15 cellular contexts compared by ENCODE assay signal in the genomic region with DNA sequence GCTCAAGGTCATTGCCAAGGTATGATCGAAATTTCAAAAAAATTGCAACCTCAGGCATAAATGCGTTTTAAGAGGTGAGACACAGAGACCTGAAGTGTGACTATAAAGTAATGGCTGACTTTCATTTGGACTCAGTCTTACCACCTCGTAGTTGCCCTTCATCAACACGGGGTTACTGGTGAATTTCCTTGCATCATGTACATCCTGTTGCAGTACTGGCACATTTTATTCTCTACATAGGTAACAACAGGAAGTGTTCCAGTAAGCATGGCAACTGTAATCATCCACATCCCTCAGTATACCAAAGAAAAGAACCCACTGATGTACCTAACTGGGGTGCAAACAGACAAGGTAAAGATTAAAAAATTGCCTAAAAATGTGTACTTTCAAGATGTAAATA. TPM values are rescaled to one million over a fixed set of nuclear protein-coding genes. Genes with fewer than 3 reads are reported as not detected.
DNase-seq lines count a peak whose midpoint lies in the region; ATAC-seq lines count a peak whose summit lies in the region.
"Had no signal": no experiment of that assay in that cellular context is flagged by ENCODE, and none has a peak within 500 bp of the region (broad histone marks: within the 10 kb centered on the region; RNA-seq: fewer than 3 reads in every experiment).

No MANE protein-coding gene starts in this region.

- peak overlapping the region; percentile 62 for H3K27ac Mint-ChIP-seq in activated CD4-positive, alpha-beta T cell treated with anti-CD3 and anti-CD28 coated beads, Interleukin-2, amount 10 ng/mL, durations not matched to agents 24 days and 14 days
- H3K27ac Mint-ChIP-seq in stimulated activated naive CD8-positive, alpha-beta T cell treated with anti-CD3 and anti-CD28 coated beads, Interleukin-15, amount 100 ng/mL, for 72 hours: no peak overlapping the region
- peak overlapping the region; percentile 54 for H3K27ac Mint-ChIP-seq in activated T-helper 1 cell treated with anti-CD3 and anti-CD28 coated beads, Interleukin-12 subunit alpha, Interleukin-12 subunit beta, Interleukin-2, Interleukin-4 antibody, amounts not matched to agents 30 ng/mL and 10 ng/mL and 1 ng/mL, durations not matched to agents 14 hours and 24 hours and 36 hours
- no peak overlapping the region for H3K27ac Mint-ChIP-seq in stimulated activated naive B cell treated with anti-CD40 and anti-IgM and Interleukin-4, amounts not matched to agents 10 μg/mL and 1 μg/mL and 100 μg/mL, for 72 hours

- H3K4me3 Mint-ChIP-seq in activated CD4-positive, alpha-beta T cell treated with anti-CD3 and anti-CD28 coated beads, Interleukin-2, amount 10 ng/mL, durations not matched to agents 24 days and 14 days: no peak overlapping the region
- no peak overlapping the region for H3K4me3 Mint-ChIP-seq in stimulated activated naive CD8-positive, alpha-beta T cell treated with anti-CD3 and anti-CD28 coated beads, Interleukin-15, amount 100 ng/mL, for 72 hours
- H3K4me3 Mint-ChIP-seq in activated T-helper 1 cell treated with anti-CD3 and anti-CD28 coated beads, Interleukin-12 subunit alpha, Interleukin-12 subunit beta, Interleukin-2, Interleukin-4 antibody, amounts not matched to agents 30 ng/mL and 10 ng/mL and 1 ng/mL, durations not matched to agents 14 hours and 24 hours and 36 hours: peak overlapping the region; percentile 12
- H3K4me3 Mint-ChIP-seq in stimulated activated naive B cell treated with anti-CD40 and anti-IgM and Interleukin-4, amounts not matched to agents 10 μg/mL and 1 μg/mL and 100 μg/mL, for 72 hours: no peak overlapping the region

- H3K27me3 Mint-ChIP-seq in activated CD4-positive, alpha-beta T cell treated with anti-CD3 and anti-CD28 coated beads, Interleukin-2, amount 10 ng/mL, durations not matched to agents 24 days and 14 days: no peaks in the 10 kb centered on the region
- peaks cover 28% of the 10 kb centered on the region for H3K27me3 Mint-ChIP-seq in stimulated activated naive CD8-positive, alpha-beta T cell treated with anti-CD3 and anti-CD28 coated beads, Interleukin-15, amount 100 ng/mL, for 72 hours
- peaks cover 8% of the 10 kb centered on the region for H3K27me3 Mint-ChIP-seq in activated T-helper 1 cell treated with anti-CD3 and anti-CD28 coated beads, Interleukin-12 subunit alpha, Interleukin-12 subunit beta, Interleukin-2, Interleukin-4 antibody, amounts not matched to agents 30 ng/mL and 10 ng/mL and 1 ng/mL, durations not matched to agents 14 hours and 24 hours and 36 hours (ENCODE audit: insufficient read depth)
- peaks cover 0 to 5% of the 10 kb centered on the region in 2 donors for H3K27me3 Mint-ChIP-seq in stimulated activated naive B cell treated with anti-CD40 and anti-IgM and Interleukin-4, amounts not matched to agents 10 μg/mL and 1 μg/mL and 100 μg/mL, for 72 hours

- intact Hi-C loops in activated CD4-positive, alpha-beta T cell treated with anti-CD3 and anti-CD28 coated beads, Interleukin-2, amount 10 ng/mL, durations not matched to agents 24 days and 14 days (cut with micrococcal nuclease): loop anchor here (1.0 to 10.0 kb wide), 2 partner anchors 11 to 305 kb away; no protein-coding TSS in a partner anchor
- intact Hi-C loops in activated T-helper 1 cell treated with anti-CD3 and anti-CD28 coated beads, Interleukin-12 subunit alpha, Interleukin-12 subunit beta, Interleukin-2, Interleukin-4 antibody, amounts not matched to agents 30 ng/mL and 10 ng/mL and 1 ng/mL, durations not matched to agents 14 hours and 24 hours and 36 hours (cut with micrococcal nuclease): loop anchor here (1.0 kb wide), 2 partner anchors 9 to 11 kb away; no protein-coding TSS in a partner anchor

- DNase-seq in activated CD4-positive, alpha-beta T cell treated with anti-CD3 and anti-CD28 coated beads, Interleukin-2, amount 10 ng/mL, durations not matched to agents 24 days and 14 days: peak; percentile 71
- no peak for DNase-seq in activated CD4-positive, alpha-beta T cell treated with anti-CD3 and anti-CD28 coated beads, Interleukin-2, amount 50 U/mL, for 48 hours
- DNase-seq in stimulated activated naive CD8-positive, alpha-beta T cell treated with anti-CD3 and anti-CD28 coated beads, Interleukin-15, amount 100 ng/mL, for 72 hours: no peak
- no peak for DNase-seq in stimulated activated naive CD8-positive, alpha-beta T cell treated with anti-CD3 and anti-CD28 coated beads, Interleukin-15, Interleukin-2, amounts not matched to agents 100 U/mL and 50 U/mL, for 24 hours
- DNase-seq in activated T-helper 1 cell treated with anti-CD3 and anti-CD28 coated beads, Interleukin-12 subunit alpha, Interleukin-12 subunit beta, Interleukin-2, Interleukin-4 antibody, amounts not matched to agents 30 ng/mL and 10 ng/mL and 1 ng/mL, durations not matched to agents 14 hours and 24 hours and 36 hours (ENCODE audit: low spot score): no peak
- DNase-seq in stimulated activated naive B cell treated with anti-CD40 and anti-IgM and Interleukin-4, amounts not matched to agents 10 μg/mL and 1 μg/mL and 100 μg/mL, for 72 hours: no peak
- no peak for DNase-seq in NK-92 treated with Interleukin-12 subunit alpha and Interleukin-12 subunit beta, amount 100 ng/mL, for 24 hours (lab: John Stamatoyannopoulos, UW)
- DNase-seq: C1 segment of cervical spinal cord, DMS 273 treated with DMSO at 0.1 percent for 48 hours, NCI-H1417, NCI-H2029, NCI-H774, PC-9, SJCRH30 had no signal

- peaks cover 64% of the 10 kb centered on the region for H3K36me3 Mint-ChIP-seq in activated CD4-positive, alpha-beta T cell treated with anti-CD3 and anti-CD28 coated beads, Interleukin-2, amount 10 ng/mL, durations not matched to agents 24 days and 14 days (ENCODE audit: low read depth)
- peaks cover 52% of the 10 kb centered on the region for H3K36me3 Mint-ChIP-seq in activated T-helper 1 cell treated with anti-CD3 and anti-CD28 coated beads, Interleukin-12 subunit alpha, Interleukin-12 subunit beta, Interleukin-2, Interleukin-4 antibody, amounts not matched to agents 30 ng/mL and 10 ng/mL and 1 ng/mL, durations not matched to agents 14 hours and 24 hours and 36 hours (ENCODE audit: low read depth)
- H3K36me3 Mint-ChIP-seq in stimulated activated naive B cell treated with anti-CD40 and anti-IgM and Interleukin-4, amounts not matched to agents 10 μg/mL and 1 μg/mL and 100 μg/mL, for 72 hours: no peaks in the 10 kb centered on the region

- peak; percentile 92 for ATAC-seq in stimulated activated naive CD8-positive, alpha-beta T cell treated with anti-CD3 and anti-CD28 coated beads, Interleukin-15, amount 100 ng/mL, for 72 hours
- ATAC-seq in stimulated activated naive CD8-positive, alpha-beta T cell treated with anti-CD3 and anti-CD28 coated beads, Interleukin-15, Interleukin-2, amounts not matched to agents 100 U/mL and 50 U/mL, for 24 hours: no peak
- ATAC-seq in stimulated activated naive B cell treated with anti-CD40 and anti-IgM and Interleukin-4, amounts not matched to agents 10 μg/mL and 1 μg/mL and 100 μg/mL, for 72 hours (replicated peaks): no peak
- ATAC-seq in HG02763 (IDR thresholded peaks at IDR 0.05; ENCODE audit: unreplicated experiment): no peak

- H3K9me3 Mint-ChIP-seq in activated CD4-positive, alpha-beta T cell treated with anti-CD3 and anti-CD28 coated beads, Interleukin-2, amount 10 ng/mL, durations not matched to agents 24 days and 14 days: peaks cover 10% of the 10 kb centered on the region
- no peaks in the 10 kb centered on the region for H3K9me3 Mint-ChIP-seq in stimulated activated naive CD8-positive, alpha-beta T cell treated with anti-CD3 and anti-CD28 coated beads, Interleukin-15, amount 100 ng/mL, for 72 hours
- peaks cover 3% of the 10 kb centered on the region for H3K9me3 Mint-ChIP-seq in activated T-helper 1 cell treated with anti-CD3 and anti-CD28 coated beads, Interleukin-12 subunit alpha, Interleukin-12 subunit beta, Interleukin-2, Interleukin-4 antibody, amounts not matched to agents 30 ng/mL and 10 ng/mL and 1 ng/mL, durations not matched to agents 14 hours and 24 hours and 36 hours
- no peaks in the 10 kb centered on the region for H3K9me3 Mint-ChIP-seq in stimulated activated naive B cell treated with anti-CD40 and anti-IgM and Interleukin-4, amounts not matched to agents 10 μg/mL and 1 μg/mL and 100 μg/mL, for 72 hours

- peaks cover 41% of the 10 kb centered on the region for H3K4me1 Mint-ChIP-seq in activated CD4-positive, alpha-beta T cell treated with anti-CD3 and anti-CD28 coated beads, Interleukin-2, amount 10 ng/mL, durations not matched to agents 24 days and 14 days
- peaks cover 20% of the 10 kb centered on the region for H3K4me1 Mint-ChIP-seq in stimulated activated naive CD8-positive, alpha-beta T cell treated with anti-CD3 and anti-CD28 coated beads, Interleukin-15, amount 100 ng/mL, for 72 hours
- H3K4me1 Mint-ChIP-seq in activated T-helper 1 cell treated with anti-CD3 and anti-CD28 coated beads, Interleukin-12 subunit alpha, Interleukin-12 subunit beta, Interleukin-2, Interleukin-4 antibody, amounts not matched to agents 30 ng/mL and 10 ng/mL and 1 ng/mL, durations not matched to agents 14 hours and 24 hours and 36 hours (ENCODE audit: low read depth): peaks cover 49% of the 10 kb centered on the region
- no peaks in the 10 kb centered on the region for H3K4me1 Mint-ChIP-seq in stimulated activated naive B cell treated with anti-CD40 and anti-IgM and Interleukin-4, amounts not matched to agents 10 μg/mL and 1 μg/mL and 100 μg/mL, for 72 hours

RNA-seq across cellular contexts. Expression of gene MOCS2, which starts 29.3 kb away (rescaled TPM):
- 16.5 and 18.4 TPM in 2 replicates for total RNA-seq in activated CD4-positive, alpha-beta T cell treated with anti-CD3 and anti-CD28 coated beads, Interleukin-2, amount 10 ng/mL, durations not matched to agents 24 days and 14 days
- 17.9 and 18.4 TPM in 2 replicates for total RNA-seq in activated T-helper 1 cell treated with anti-CD3 and anti-CD28 coated beads, Interleukin-12 subunit alpha, Interleukin-12 subunit beta, Interleukin-2, Interleukin-4 antibody, amounts not matched to agents 30 ng/mL and 10 ng/mL and 1 ng/mL, durations not matched to agents 14 hours and 24 hours and 36 hours

Comparison
In these comparisons a context has a peak if more than half of its experiments do, and no peak if none do; other contexts are left out.
1. H3K27ac Mint-ChIP-seq: peak in activated CD4-positive, alpha-beta T cell treated with anti-CD3 and anti-CD28 coated beads, Interleukin-2, amount 10 ng/mL, durations not matched to agents 24 days and 14 days (single experiment) and activated T-helper 1 cell treated with anti-CD3 and anti-CD28 coated beads, Interleukin-12 subunit alpha, Interleukin-12 subunit beta, Interleukin-2, Interleukin-4 antibody, amounts not matched to agents 30 ng/mL and 10 ng/mL and 1 ng/mL, durations not matched to agents 14 hours and 24 hours and 36 hours (single experiment); none in stimulated activated naive CD8-positive, alpha-beta T cell treated with anti-CD3 and anti-CD28 coated beads, Interleukin-15, amount 100 ng/mL, for 72 hours (0 of 2) and stimulated activated naive B cell treated with anti-CD40 and anti-IgM and Interleukin-4, amounts not matched to agents 10 μg/mL and 1 μg/mL and 100 μg/mL, for 72 hours (single experiment).